ENCODE assay signal across 29 cellular contexts in the genomic region with DNA sequence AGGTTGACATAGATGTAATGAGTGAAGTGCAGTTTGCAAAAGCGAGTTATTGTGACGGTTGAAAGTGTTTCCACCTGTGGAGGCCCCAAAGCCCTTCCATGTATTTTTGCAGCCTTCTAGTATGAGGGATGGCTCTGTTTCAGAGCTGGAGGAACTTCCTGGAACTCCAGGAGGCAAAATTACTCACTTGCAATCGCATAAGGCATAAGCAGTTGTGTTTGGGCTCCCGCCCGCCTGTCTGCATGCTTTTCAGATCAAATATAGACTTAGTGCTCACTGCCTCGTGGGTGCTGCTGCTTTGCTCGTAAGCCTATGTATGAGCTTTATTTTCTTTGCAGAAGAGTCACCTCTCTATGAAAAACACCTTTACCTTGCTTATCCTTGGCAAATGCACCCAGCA.
"Had no signal": no experiment of that assay in that cellular context is flagged by ENCODE, and none has a peak within 500 bp of the region (broad histone marks: within the 10 kb centered on the region; RNA-seq: fewer than 3 reads in every experiment).

No MANE protein-coding gene starts in this region.

- H3K9me3 ChIP-seq: esophagus muscularis mucosa, gastrocnemius medialis, heart right ventricle had no signal

- ATAC-seq: activated CD4-positive, alpha-beta T cell treated with anti-CD3 and anti-CD28 coated beads for 36 hours; activated CD8-positive, alpha-beta memory T cell treated with anti-CD3 and anti-CD28 coated beads, Interleukin-2, amount 10 ng/mL, durations not matched to agents 7 days and 5 days; activated CD8-positive, alpha-beta T cell treated with anti-CD3 and anti-CD28 coated beads, Interleukin-2, amount 10 ng/mL, durations not matched to agents 7 days and 5 days; activated naive CD4-positive, alpha-beta T cell treated with anti-CD3 and anti-CD28 coated beads, Interleukin-2, amount 50 U/mL, for 72 hours; effector memory CD8-positive, alpha-beta T cell; foreskin keratinocyte; gastrocnemius medialis; heart right ventricle; T-helper 17 cell had no signal

- DNase-seq: activated CD4-positive, alpha-beta memory T cell treated with anti-CD3 and anti-CD28 coated beads for 36 hours; activated CD4-positive, alpha-beta T cell treated with anti-CD3 and anti-CD28 coated beads for 36 hours; activated CD4-positive, alpha-beta T cell treated with anti-CD3 and anti-CD28 coated beads, Interleukin-2, amount 10 ng/mL, durations not matched to agents 24 days and 14 days; activated CD4-positive, CD25-positive, alpha-beta regulatory T cell; activated CD4-positive, CD25-positive, alpha-beta regulatory T cell treated with anti-CD3 and anti-CD28 coated beads, Interleukin-2, amount 50 U/mL, for 72 hours; activated CD8-positive, alpha-beta memory T cell treated with anti-CD3 and anti-CD28 coated beads, Interleukin-2, amount 10 ng/mL, durations not matched to agents 7 days and 5 days; activated CD8-positive, alpha-beta memory T cell treated with anti-CD3 and anti-CD28 coated beads, Interleukin-2, amount 50 U/mL, for 4 hours; activated CD8-positive, alpha-beta T cell treated with anti-CD3 and anti-CD28 coated beads, Interleukin-2, amount 10 ng/mL, durations not matched to agents 7 days and 5 days; activated gamma-delta T cell; activated naive CD4-positive, alpha-beta T cell; activated naive CD4-positive, alpha-beta T cell treated with anti-CD3 and anti-CD28 coated beads, Interleukin-2, amount 10 ng/mL, durations not matched to agents 7 days and 5 days; activated naive CD8-positive, alpha-beta T cell treated with anti-CD3 and anti-CD28 coated beads, Interleukin-2, amount 10 ng/mL, durations not matched to agents 7 days and 5 days; activated T-cell treated with anti-CD3 and anti-CD28 coated beads, Interleukin-2, amount 50 U/mL, for 1 hour; activated T-cell treated with anti-CD3 and anti-CD28 coated beads, Interleukin-2, amount 50 U/mL, for 48 hours; brain microvascular endothelial cell; effector CD4-positive, alpha-beta T cell; effector memory CD8-positive, alpha-beta T cell; erythroblast; foreskin keratinocyte; gastrocnemius medialis; heart right ventricle; T-helper 1 cell; T-helper 17 cell; T1000 had no signal

- H3K36me3 ChIP-seq: brain microvascular endothelial cell, esophagus muscularis mucosa, gastrocnemius medialis, heart right ventricle had no signal

- FAIRE-seq: astrocyte, bronchial epithelial cell had no signal

- H3K27ac ChIP-seq: brain microvascular endothelial cell, coronary artery, esophagus muscularis mucosa, foreskin keratinocyte, gastrocnemius medialis, heart right ventricle had no signal

- H3K4me1 ChIP-seq: esophagus muscularis mucosa, foreskin keratinocyte, gastrocnemius medialis, heart right ventricle had no signal

- H3K27me3 ChIP-seq: brain microvascular endothelial cell, foreskin keratinocyte, gastrocnemius medialis had no signal

- H3K4me3 ChIP-seq: coronary artery, esophagus muscularis mucosa, gastrocnemius medialis, heart right ventricle had no signal
